In the genomic region with DNA sequence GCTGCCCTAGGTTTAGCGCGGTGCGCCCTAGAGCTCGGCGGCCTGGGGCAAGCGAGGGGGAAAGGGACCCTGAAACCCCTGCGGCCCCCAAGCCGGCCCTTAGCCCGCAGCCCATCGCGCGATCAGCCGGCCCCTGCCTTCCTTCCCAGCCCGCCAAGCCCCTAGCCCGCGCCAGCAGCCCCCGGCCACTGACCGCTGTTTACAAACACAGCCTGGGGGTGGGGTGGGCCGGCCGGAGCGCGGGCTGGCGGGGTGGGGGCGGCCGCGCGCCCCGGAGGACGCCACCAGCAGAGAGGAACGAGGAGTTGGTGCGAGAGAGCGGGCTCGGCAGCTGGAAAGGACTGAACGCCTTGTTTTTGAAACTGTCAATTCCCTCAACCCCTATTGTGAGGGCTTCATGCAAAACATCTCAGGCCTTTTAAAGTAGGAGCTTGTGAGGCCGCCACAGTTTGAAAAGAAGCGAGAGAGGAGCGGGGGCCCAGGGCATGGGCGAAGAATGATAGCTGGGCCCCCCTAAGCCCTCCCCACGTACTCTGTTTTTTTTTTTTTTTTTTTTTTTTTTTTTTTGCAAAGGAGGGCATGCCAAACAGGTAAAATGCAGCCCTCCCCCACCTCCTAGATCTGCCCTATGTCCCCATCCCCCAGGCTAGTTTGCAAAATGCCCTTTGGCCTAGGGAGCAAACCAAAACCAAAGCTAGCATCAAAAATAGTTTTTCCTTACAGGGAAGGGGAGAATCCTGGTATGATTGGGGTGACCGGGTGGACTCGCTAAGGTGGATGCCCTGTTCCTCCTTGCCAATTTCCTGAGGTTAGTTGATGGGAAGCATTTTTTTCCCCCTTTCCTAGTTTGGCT, we compare ENCODE assay signal across 10 cellular contexts. TPM values are rescaled to one million over a fixed set of nuclear protein-coding genes. Genes with fewer than 3 reads are reported as not detected.
DNase-seq lines count a peak whose midpoint lies in the region; ATAC-seq and TF ChIP-seq lines count a peak whose summit lies in the region.
"Had no signal": no experiment of that assay in that cellular context is flagged by ENCODE, and none has a peak within 500 bp of the region (broad histone marks: within the 10 kb centered on the region; RNA-seq: fewer than 3 reads in every experiment).

No MANE protein-coding gene starts in this region.

- no peaks in the 10 kb centered on the region for H3K36me3 Mint-ChIP-seq in activated T-helper 1 cell treated with anti-CD3 and anti-CD28 coated beads, Interleukin-12 subunit alpha, Interleukin-12 subunit beta, Interleukin-2, Interleukin-4 antibody, amounts not matched to agents 30 ng/mL and 10 ng/mL and 1 ng/mL, durations not matched to agents 14 hours and 24 hours and 36 hours (ENCODE audit: low read depth)
- H3K36me3 Mint-ChIP-seq in stimulated activated memory B cell treated with anti-CD40 and anti-IgM and Interleukin-4, amounts not matched to agents 10 μg/mL and 1 μg/mL and 100 μg/mL, for 72 hours, result no peaks in the 10 kb centered on the region

- TF ChIP-seq RAD21 in liver (IDR thresholded peaks at IDR 0.05), result peak; percentile 31 to 48

- peaks cover 71% of the 10 kb centered on the region for H3K27me3 Mint-ChIP-seq in activated T-helper 1 cell treated with anti-CD3 and anti-CD28 coated beads, Interleukin-12 subunit alpha, Interleukin-12 subunit beta, Interleukin-2, Interleukin-4 antibody, amounts not matched to agents 30 ng/mL and 10 ng/mL and 1 ng/mL, durations not matched to agents 14 hours and 24 hours and 36 hours (ENCODE audit: insufficient read depth)
- H3K27me3 Mint-ChIP-seq in stimulated activated memory B cell treated with anti-CD40 and anti-IgM and Interleukin-4, amounts not matched to agents 10 μg/mL and 1 μg/mL and 100 μg/mL, for 72 hours, result peaks cover 50% of the 10 kb centered on the region

- TF ChIP-seq POLR2A in erythroblast (IDR thresholded peaks at IDR 0.05; ENCODE audit: low read length), result no peak

- no peak overlapping the region for H3K27ac Mint-ChIP-seq in activated T-helper 1 cell treated with anti-CD3 and anti-CD28 coated beads, Interleukin-12 subunit alpha, Interleukin-12 subunit beta, Interleukin-2, Interleukin-4 antibody, amounts not matched to agents 30 ng/mL and 10 ng/mL and 1 ng/mL, durations not matched to agents 14 hours and 24 hours and 36 hours
- H3K27ac Mint-ChIP-seq in stimulated activated memory B cell treated with anti-CD40 and anti-IgM and Interleukin-4, amounts not matched to agents 10 μg/mL and 1 μg/mL and 100 μg/mL, for 72 hours, result no peak overlapping the region
- H3K27ac Mint-ChIP-seq: activated naive CD8-positive, alpha-beta T cell treated with anti-CD3 and anti-CD28 coated beads, Interleukin-2, amount 50 U/mL, for 24 hours had no signal

- H3K36me3 ChIP-seq in HUES6 (ENCODE audit: control insufficient read depth, insufficient read depth, low read length), result no peaks in the 10 kb centered on the region
- no peaks in the 10 kb centered on the region for H3K36me3 ChIP-seq in liver (ENCODE audit: control insufficient read depth in 4 of 4, insufficient read depth in 3 of 4, low read depth in 1 of 4, low read length in 3 of 4)

- peak; percentile 36 to 39 for DNase-seq in erythroblast (lab: John Stamatoyannopoulos, UW)
- peak; percentile 35 for DNase-seq in superior temporal gyrus (ENCODE audit: extremely low spot score)
- no peak for DNase-seq in activated T-helper 1 cell treated with anti-CD3 and anti-CD28 coated beads, Interleukin-12 subunit alpha, Interleukin-12 subunit beta, Interleukin-2, Interleukin-4 antibody, amounts not matched to agents 30 ng/mL and 10 ng/mL and 1 ng/mL, durations not matched to agents 14 hours and 24 hours and 36 hours (ENCODE audit: low spot score)
- no peak for DNase-seq in GM10266 (ENCODE audit: extremely low spot score)
- DNase-seq: activated naive CD8-positive, alpha-beta T cell treated with anti-CD3 and anti-CD28 coated beads, Interleukin-2, amount 50 U/mL, for 24 hours; GDM1 had no signal

- H3K9me3 Mint-ChIP-seq in activated T-helper 1 cell treated with anti-CD3 and anti-CD28 coated beads, Interleukin-12 subunit alpha, Interleukin-12 subunit beta, Interleukin-2, Interleukin-4 antibody, amounts not matched to agents 30 ng/mL and 10 ng/mL and 1 ng/mL, durations not matched to agents 14 hours and 24 hours and 36 hours, result no peaks in the 10 kb centered on the region
- no peaks in the 10 kb centered on the region for H3K9me3 Mint-ChIP-seq in stimulated activated memory B cell treated with anti-CD40 and anti-IgM and Interleukin-4, amounts not matched to agents 10 μg/mL and 1 μg/mL and 100 μg/mL, for 72 hours
- H3K9me3 Mint-ChIP-seq: activated naive CD8-positive, alpha-beta T cell treated with anti-CD3 and anti-CD28 coated beads, Interleukin-2, amount 50 U/mL, for 24 hours had no signal

- no peak for ATAC-seq in stimulated activated memory B cell treated with anti-CD40 and anti-IgM and Interleukin-4, amounts not matched to agents 10 μg/mL and 1 μg/mL and 100 μg/mL, for 72 hours
- no peak for ATAC-seq in GM21360 (IDR thresholded peaks at IDR 0.05; ENCODE audit: unreplicated experiment)
- ATAC-seq: activated naive CD8-positive, alpha-beta T cell treated with anti-CD3 and anti-CD28 coated beads, Interleukin-2, amount 50 U/mL, for 24 hours had no signal

- peak overlapping the region; percentile 49 for H3K4me3 ChIP-seq in HUES6 (ENCODE audit: low read depth, low read length)
- H3K4me3 ChIP-seq in liver (ENCODE audit: low read depth in 1 of 3, low read length in 3 of 3), result peak overlapping the region; percentile 59 to 73 (median 64)

- H3K4me3 Mint-ChIP-seq in activated T-helper 1 cell treated with anti-CD3 and anti-CD28 coated beads, Interleukin-12 subunit alpha, Interleukin-12 subunit beta, Interleukin-2, Interleukin-4 antibody, amounts not matched to agents 30 ng/mL and 10 ng/mL and 1 ng/mL, durations not matched to agents 14 hours and 24 hours and 36 hours, result no peak overlapping the region
- no peak overlapping the region for H3K4me3 Mint-ChIP-seq in stimulated activated memory B cell treated with anti-CD40 and anti-IgM and Interleukin-4, amounts not matched to agents 10 μg/mL and 1 μg/mL and 100 μg/mL, for 72 hours
- H3K4me3 Mint-ChIP-seq: activated naive CD8-positive, alpha-beta T cell treated with anti-CD3 and anti-CD28 coated beads, Interleukin-2, amount 50 U/mL, for 24 hours had no signal

- H3K9ac ChIP-seq in HUES6 (ENCODE audit: low read length), result peak overlapping the region; percentile 92
- peak overlapping the region; percentile 36 to 84 for H3K9ac ChIP-seq in liver (ENCODE audit: low read depth in 1 of 2, low read length in 2 of 2)

- H3K4me1 ChIP-seq in HUES6 (ENCODE audit: control insufficient read depth, insufficient read depth, low read length) (peaks cover 73% of the 10 kb centered on the region), liver (ENCODE audit: control insufficient read depth in 4 of 4, insufficient read depth in 4 of 4, low read length in 3 of 4) (peaks cover 12 to 70% (median 60%) of the 10 kb centered on the region in 4 donors)

- H3K4me1 Mint-ChIP-seq in activated T-helper 1 cell treated with anti-CD3 and anti-CD28 coated beads, Interleukin-12 subunit alpha, Interleukin-12 subunit beta, Interleukin-2, Interleukin-4 antibody, amounts not matched to agents 30 ng/mL and 10 ng/mL and 1 ng/mL, durations not matched to agents 14 hours and 24 hours and 36 hours (ENCODE audit: low read depth), result peaks cover 2% of the 10 kb centered on the region
- H3K4me1 Mint-ChIP-seq in stimulated activated memory B cell treated with anti-CD40 and anti-IgM and Interleukin-4, amounts not matched to agents 10 μg/mL and 1 μg/mL and 100 μg/mL, for 72 hours, result no peaks in the 10 kb centered on the region
- H3K4me1 Mint-ChIP-seq: activated naive CD8-positive, alpha-beta T cell treated with anti-CD3 and anti-CD28 coated beads, Interleukin-2, amount 50 U/mL, for 24 hours had no signal

- no peaks in the 10 kb centered on the region for H3K9me3 ChIP-seq in HUES6 (ENCODE audit: control insufficient read depth, insufficient read depth, low read depth, low read length)
- no peaks in the 10 kb centered on the region for H3K9me3 ChIP-seq in liver (ENCODE audit: control insufficient read depth in 4 of 4, low read length in 3 of 4)

- TF ChIP-seq CTCF in liver (IDR thresholded peaks at IDR 0.05; ENCODE audit: low read depth, low read length, missing input control), result no peak
- no peak for TF ChIP-seq CTCF in GM10266 (IDR thresholded peaks at IDR 0.05; ENCODE audit: control insufficient read depth, insufficient read depth, low read depth, missing control alignments)

- intact Hi-C loops in activated T-helper 1 cell treated with anti-CD3 and anti-CD28 coated beads, Interleukin-12 subunit alpha, Interleukin-12 subunit beta, Interleukin-2, Interleukin-4 antibody, amounts not matched to agents 30 ng/mL and 10 ng/mL and 1 ng/mL, durations not matched to agents 14 hours and 24 hours and 36 hours (cut with micrococcal nuclease), result no loop called here

- H3K27me3 ChIP-seq in HUES6 (ENCODE audit: control insufficient read depth, insufficient read depth, low read length), result peaks cover 32% of the 10 kb centered on the region
- no peaks in the 10 kb centered on the region for H3K27me3 ChIP-seq in liver (ENCODE audit: control insufficient read depth in 4 of 4, insufficient read depth in 4 of 4, low read length in 3 of 4)

- WGBS in liver, result 17% methylated on average over 41 of the region's 41 CpGs

- H3K27ac ChIP-seq in HUES6 (ENCODE audit: low read depth, low read length), result peak overlapping the region; percentile 90
- H3K27ac ChIP-seq in liver (ENCODE audit: low read depth in 1 of 2, low read length in 2 of 2), result peak overlapping the region; percentile 88 to 94

TF ChIP-seq in liver, 16 proteins besides CTCF, POLR2A, EP300 and RAD21 (continues in another document):
- peak; percentile 85 for TF ChIP-seq SP1 (IDR thresholded peaks at IDR 0.05)
- peak; percentile 32 for TF ChIP-seq YY1 (IDR thresholded peaks at IDR 0.05)
- peak; percentile 85 for TF ChIP-seq HNF4G (IDR thresholded peaks at IDR 0.05)
- TF ChIP-seq RXRA (IDR thresholded peaks at IDR 0.05), result peak; percentile 75 to 78
- TF ChIP-seq GABPA (IDR thresholded peaks at IDR 0.05 in 1 of 2, conservative IDR thresholded peaks at IDR 0.05 in 1 of 2), result no peak
- TF ChIP-seq, protein P1, sequence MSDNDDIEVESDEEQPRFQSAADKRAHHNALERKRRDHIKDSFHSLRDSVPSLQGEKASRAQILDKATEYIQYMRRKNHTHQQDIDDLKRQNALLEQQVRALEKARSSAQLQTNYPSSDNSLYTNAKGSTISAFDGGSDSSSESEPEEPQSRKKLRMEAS (IDR thresholded peaks at IDR 0.05), result peak; percentile 75
- peak; percentile 13 for TF ChIP-seq FOXA1 (IDR thresholded peaks at IDR 0.05)

RNA-seq across cellular contexts. Expression of gene SKIDA1, which starts 15.0 kb away (rescaled TPM):
- 1 to 10 TPM; 2.3 to 2.6 TPM for total RNA-seq in liver
- polyA plus RNA-seq in liver, result under 1 TPM; 0.63 to 0.84 TPM
- 0.05 and 0.15 TPM in 2 replicates for total RNA-seq in activated T-helper 1 cell treated with anti-CD3 and anti-CD28 coated beads, Interleukin-12 subunit alpha, Interleukin-12 subunit beta, Interleukin-2, Interleukin-4 antibody, amounts not matched to agents 30 ng/mL and 10 ng/mL and 1 ng/mL, durations not matched to agents 14 hours and 24 hours and 36 hours

RNA-seq across cellular contexts. Expression of gene MLLT10, which starts 23.6 kb away (rescaled TPM):
- total RNA-seq in liver, result 10 to 100 TPM; 31.4 to 47.4 TPM
- polyA plus RNA-seq in liver, result 10 to 100 TPM; 11.9 to 13.9 TPM
- total RNA-seq in activated T-helper 1 cell treated with anti-CD3 and anti-CD28 coated beads, Interleukin-12 subunit alpha, Interleukin-12 subunit beta, Interleukin-2, Interleukin-4 antibody, amounts not matched to agents 30 ng/mL and 10 ng/mL and 1 ng/mL, durations not matched to agents 14 hours and 24 hours and 36 hours, result 40.9 and 43.1 TPM in 2 replicates

Comparison
In these comparisons a context has a peak if more than half of its experiments do, and no peak if none do; other contexts are left out.
1. DNase-seq: peak in erythroblast (2 of 2) and superior temporal gyrus (single experiment); none in activated T-helper 1 cell treated with anti-CD3 and anti-CD28 coated beads, Interleukin-12 subunit alpha, Interleukin-12 subunit beta, Interleukin-2, Interleukin-4 antibody, amounts not matched to agents 30 ng/mL and 10 ng/mL and 1 ng/mL, durations not matched to agents 14 hours and 24 hours and 36 hours (single experiment) and GM10266 (single experiment).